In genomic region chr20:62642666-62643520, GRCh38 we compare ENCODE assay signal across 1 cellular context.
A peak's percentile ranks its signal among the peaks of the same experiment; 100 is the strongest.
TF ChIP-seq lines count a peak whose summit lies in the region.

No MANE protein-coding gene starts in this region.

TF ChIP-seq in K562, 482 proteins besides CTCF, POLR2A, EP300 and RAD21 (continued from another document):
- TF ChIP-seq FOXO4 (CRISPR knock-in tag; IDR thresholded peaks at IDR 0.05) (no peak), MYBL2 (IDR thresholded peaks at IDR 0.05; ENCODE audit: low read depth) (no peak), MYBL2 (CRISPR knock-in tag; IDR thresholded peaks at IDR 0.05; ENCODE audit: borderline replicate concordance) (no peak), E2F6 (IDR thresholded peaks at IDR 0.05; ENCODE audit: borderline replicate concordance in 1 of 2, extremely low read depth in 1 of 2, insufficient read depth in 1 of 2, insufficient read length in 1 of 2, low read depth in 1 of 2, low read length in 1 of 2, poor library complexity in 1 of 2, severe bottlenecking in 1 of 2) (peak in 1 of 2 experiments; percentile 47), ZNF24 (IDR thresholded peaks at IDR 0.05) (no peak), ATF1 (CRISPR knock-in tag; IDR thresholded peaks at IDR 0.05) (no peak), ATF1 (tag; IDR thresholded peaks at IDR 0.05) (no peak), ZNF830 (CRISPR knock-in tag; IDR thresholded peaks at IDR 0.05) (no peak), SAP30 (IDR thresholded peaks at IDR 0.05; ENCODE audit: borderline replicate concordance, insufficient read depth, low read depth, low read length, poor library complexity, severe bottlenecking) (peak; percentile 2), ZNF445 (CRISPR knock-in tag; IDR thresholded peaks at IDR 0.05; ENCODE audit: low read depth) (no peak), FIP1L1 (IDR thresholded peaks at IDR 0.05; ENCODE audit: low read depth, low read length, poor library complexity, severe bottlenecking) (peak; percentile 0)
TF ChIP-seq in K562: peak in this region for 16.
